23 cellular contexts compared by ENCODE assay signal in the genomic region with DNA sequence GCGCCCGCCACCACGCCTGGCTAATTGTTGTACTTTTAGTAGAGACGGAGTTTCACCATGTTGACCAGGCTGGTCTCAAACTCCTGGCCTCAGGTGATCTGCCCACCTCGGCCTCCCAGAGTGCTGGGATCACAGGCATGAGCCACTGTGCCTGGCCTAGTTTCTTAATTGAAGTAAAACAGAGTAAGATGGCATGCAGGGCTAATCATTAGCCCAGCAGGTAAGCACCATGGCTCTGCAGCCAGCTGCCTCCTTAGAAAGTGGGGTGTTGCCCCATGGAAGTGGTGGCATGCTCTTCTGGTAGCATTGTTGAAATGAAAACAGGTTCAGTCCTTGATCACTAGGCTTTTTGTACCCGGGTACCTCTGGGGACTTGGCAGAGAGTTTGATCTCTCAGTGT.
"Had no signal": no experiment of that assay in that cellular context is flagged by ENCODE, and none has a peak within 500 bp of the region (broad histone marks: within the 10 kb centered on the region; RNA-seq: fewer than 3 reads in every experiment).

No MANE protein-coding gene starts in this region.

- H3K4me1 ChIP-seq: parathyroid adenoma, suprapubic skin, vagina had no signal

- H3K9me3 Mint-ChIP-seq: memory B cell; naive thymus-derived CD4-positive, alpha-beta T cell; nephron; neural progenitor cell; stimulated activated naive CD8-positive, alpha-beta T cell treated with anti-CD3 and anti-CD28 coated beads, Interleukin-15, amount 100 ng/mL, for 72 hours had no signal

- H3K27me3 ChIP-seq: gastrocnemius medialis, neural progenitor cell, right atrium auricular region, sigmoid colon, suprapubic skin, transverse colon, vagina had no signal

- H3K4me3 ChIP-seq: coronary artery, gastrocnemius medialis, lung, neural progenitor cell, right atrium auricular region, sigmoid colon, skin epidermis, suprapubic skin, transverse colon, vagina had no signal

- H3K4me2 ChIP-seq: neural progenitor cell had no signal

- ATAC-seq: gastrocnemius medialis; naive thymus-derived CD4-positive, alpha-beta T cell; stimulated activated naive CD8-positive, alpha-beta T cell treated with anti-CD3 and anti-CD28 coated beads, Interleukin-15, amount 100 ng/mL, for 72 hours had no signal

- H3K9ac ChIP-seq: neural progenitor cell, parathyroid adenoma had no signal

- H2AFZ ChIP-seq: neural progenitor cell, parathyroid adenoma had no signal

- H3K4me3 Mint-ChIP-seq: memory B cell; naive thymus-derived CD4-positive, alpha-beta T cell; nephron; neural progenitor cell; stimulated activated naive CD8-positive, alpha-beta T cell treated with anti-CD3 and anti-CD28 coated beads, Interleukin-15, amount 100 ng/mL, for 72 hours had no signal

- H3K27me3 Mint-ChIP-seq: memory B cell; naive thymus-derived CD4-positive, alpha-beta T cell; progenitor cell of endocrine pancreas; stimulated activated naive CD8-positive, alpha-beta T cell treated with anti-CD3 and anti-CD28 coated beads, Interleukin-15, amount 100 ng/mL, for 72 hours had no signal

- H3K27ac ChIP-seq: coronary artery, gastrocnemius medialis, neural progenitor cell, parathyroid adenoma, right atrium auricular region, skin epidermis, suprapubic skin, transverse colon, vagina had no signal

- DNase-seq: dermis blood vessel endothelial cell; gastrocnemius medialis; kidney; left cardiac atrium; midbrain; naive thymus-derived CD4-positive, alpha-beta T cell; sigmoid colon; stimulated activated CD4-positive, alpha-beta T cell treated with anti-CD3 and anti-CD28 coated beads, Interleukin-15, amount 100 ng/mL, for 24 hours; stimulated activated CD4-positive, alpha-beta T cell treated with anti-CD3 and anti-CD28 coated beads, Interleukin-2, amount 100 ng/mL, for 48 hours; stimulated activated naive CD4-positive, alpha-beta T cell; stimulated activated naive CD8-positive, alpha-beta T cell treated with anti-CD3 and anti-CD28 coated beads, Interleukin-15, amount 100 ng/mL, for 72 hours; transverse colon had no signal

- H3K27ac Mint-ChIP-seq: memory B cell, nephron, neural progenitor cell, progenitor cell of endocrine pancreas had no signal

- H3K36me3 ChIP-seq: neural progenitor cell had no signal

- H3K4me1 Mint-ChIP-seq: nephron had no signal

- H3K9me3 ChIP-seq: gastrocnemius medialis, right atrium auricular region, sigmoid colon, suprapubic skin, transverse colon, vagina had no signal
